In the genomic region with DNA sequence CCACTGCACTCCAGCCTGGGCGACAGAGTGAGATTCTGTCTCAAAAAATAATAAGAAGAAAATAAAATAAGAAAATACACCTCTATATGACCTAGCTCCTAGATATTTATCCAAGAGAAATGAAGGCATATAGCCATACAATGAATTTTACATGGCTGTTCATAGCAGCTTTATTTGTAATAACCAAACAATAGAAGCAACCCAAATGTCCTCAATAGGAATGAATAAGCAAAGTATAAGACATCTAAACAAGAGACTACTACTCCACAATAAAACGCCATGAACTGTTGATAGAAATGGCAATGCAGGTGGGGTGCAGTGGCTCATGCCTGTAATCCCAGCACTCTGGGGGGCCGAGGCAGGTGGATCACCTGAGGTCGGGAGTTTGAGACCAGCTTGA, we compare ENCODE assay signal across 40 cellular contexts. TPM values are rescaled to one million over a fixed set of nuclear protein-coding genes. Genes with fewer than 3 reads are reported as not detected.
"Had no signal": no experiment of that assay in that cellular context is flagged by ENCODE, and none has a peak within 500 bp of the region (broad histone marks: within the 10 kb centered on the region; RNA-seq: fewer than 3 reads in every experiment).

No MANE protein-coding gene starts in this region.

- H3K9me3 ChIP-seq: adrenal gland, ascending aorta, body of pancreas, breast epithelium had no signal

- H3K4me3 Mint-ChIP-seq: activated naive CD4-positive, alpha-beta T cell treated with anti-CD3 and anti-CD28 coated beads for 36 hours; activated naive CD4-positive, alpha-beta T cell treated with anti-CD3 and anti-CD28 coated beads, Interleukin-2, amount 10 ng/mL, durations not matched to agents 7 days and 5 days; activated naive CD4-positive, alpha-beta T cell treated with anti-CD3 and anti-CD28 coated beads, Interleukin-2, amount 50 U/mL, for 24 hours; activated naive CD8-positive, alpha-beta T cell; activated naive CD8-positive, alpha-beta T cell treated with anti-CD3 and anti-CD28 coated beads for 36 hours; activated naive CD8-positive, alpha-beta T cell treated with anti-CD3 and anti-CD28 coated beads, Interleukin-2, amount 10 ng/mL, durations not matched to agents 7 days and 5 days; activated naive CD8-positive, alpha-beta T cell treated with anti-CD3 and anti-CD28 coated beads, Interleukin-2, amount 50 U/mL, for 24 hours; activated T-cell treated with anti-CD3 and anti-CD28 coated beads, Interleukin-2, amount 50 U/mL, for 24 hours; activated T-cell treated with anti-CD3 and anti-CD28 coated beads, Interleukin-2, amount 50 U/mL, for 4 hours; activated T-cell treated with anti-CD3 and anti-CD28 coated beads, Interleukin-2, amount 50 U/mL, for 72 hours; activated T-helper 1 cell treated with anti-CD3 and anti-CD28 coated beads, Interleukin-12 subunit alpha, Interleukin-12 subunit beta, Interleukin-2, Interleukin-4 antibody, amounts not matched to agents 30 ng/mL and 10 ng/mL and 1 ng/mL, durations not matched to agents 14 hours and 24 hours and 36 hours; activated T-helper 17 cell treated with anti-CD3 and anti-CD28 coated beads, Interleukin-2, amount 50 U/mL, for 72 hours; brain; central memory CD8-positive, alpha-beta T cell had no signal

- H3K4me3 ChIP-seq: adrenal gland, ascending aorta, body of pancreas, breast epithelium, cardiac muscle cell had no signal

- H3K4me1 ChIP-seq: ascending aorta, body of pancreas, breast epithelium had no signal

- H3K27me3 ChIP-seq: adrenal gland, ascending aorta, body of pancreas, brain microvascular endothelial cell, breast epithelium, cardiac muscle cell had no signal

- DNase-seq: activated effector memory CD4-positive, alpha-beta T cell treated with anti-CD3 and anti-CD28 coated beads, Interleukin-2, amount 50 U/mL, for 16 hours; activated effector memory CD4-positive, alpha-beta T cell treated with Interleukin-2 at 50 U/mL for 16 hours; activated gamma-delta T cell; activated gamma-delta T cell treated with Interleukin-2 at 50 U/mL for 16 hours; activated naive CD4-positive, alpha-beta T cell; activated naive CD4-positive, alpha-beta T cell treated with anti-CD3 and anti-CD28 coated beads for 36 hours; activated naive CD4-positive, alpha-beta T cell treated with anti-CD3 and anti-CD28 coated beads, Interleukin-2, amount 10 ng/mL, durations not matched to agents 7 days and 5 days; activated naive CD4-positive, alpha-beta T cell treated with anti-CD3 and anti-CD28 coated beads, Interleukin-2, amount 50 U/mL, for 16 hours; activated naive CD4-positive, alpha-beta T cell treated with Interleukin-2 at 50 U/mL for 16 hours; activated naive CD8-positive, alpha-beta T cell treated with anti-CD3 and anti-CD28 coated beads for 36 hours; activated naive CD8-positive, alpha-beta T cell treated with anti-CD3 and anti-CD28 coated beads, Interleukin-2, amount 10 ng/mL, durations not matched to agents 7 days and 5 days; activated naive CD8-positive, alpha-beta T cell treated with anti-CD3 and anti-CD28 coated beads, Interleukin-2, amount 50 U/mL, for 24 hours; activated T-cell treated with anti-CD3 and anti-CD28 coated beads for 4 hours; activated T-cell treated with anti-CD3 and anti-CD28 coated beads, Interleukin-2, amount 50 U/mL, for 1 hour; activated T-cell treated with anti-CD3 and anti-CD28 coated beads, Interleukin-2, amount 50 U/mL, for 24 hours; activated T-cell treated with anti-CD3 and anti-CD28 coated beads, Interleukin-2, amount 50 U/mL, for 4 hours; activated T-cell treated with anti-CD3 and anti-CD28 coated beads, Interleukin-2, amount 50 U/mL, for 48 hours; activated T-cell treated with anti-CD3 and anti-CD28 coated beads, Interleukin-2, amount 50 U/mL, for 72 hours; amniotic stem cell; amygdala; anterior cingulate cortex; aorta; body of pancreas; brain microvascular endothelial cell; caudate nucleus; central memory CD4-positive, alpha-beta T cell; cerebellar nuclear complex had no signal

- H3K36me3 Mint-ChIP-seq: activated naive CD4-positive, alpha-beta T cell treated with anti-CD3 and anti-CD28 coated beads, Interleukin-2, amount 10 ng/mL, durations not matched to agents 7 days and 5 days; activated naive CD4-positive, alpha-beta T cell treated with anti-CD3 and anti-CD28 coated beads, Interleukin-2, amount 50 U/mL, for 24 hours; activated naive CD4-positive, alpha-beta T cell treated with anti-CD3 and anti-CD28 coated beads, Interleukin-2, amount 50 U/mL, for 72 hours; activated naive CD8-positive, alpha-beta T cell; activated naive CD8-positive, alpha-beta T cell treated with anti-CD3 and anti-CD28 coated beads for 36 hours; activated naive CD8-positive, alpha-beta T cell treated with anti-CD3 and anti-CD28 coated beads, Interleukin-2, amount 10 ng/mL, durations not matched to agents 7 days and 5 days; brain had no signal

- H3K27ac ChIP-seq: adrenal gland, ascending aorta, body of pancreas, brain microvascular endothelial cell, breast epithelium, cardiac muscle cell had no signal

- H3K9me3 Mint-ChIP-seq: activated naive CD4-positive, alpha-beta T cell treated with anti-CD3 and anti-CD28 coated beads for 36 hours; activated naive CD4-positive, alpha-beta T cell treated with anti-CD3 and anti-CD28 coated beads, Interleukin-2, amount 10 ng/mL, durations not matched to agents 7 days and 5 days; activated naive CD4-positive, alpha-beta T cell treated with anti-CD3 and anti-CD28 coated beads, Interleukin-2, amount 50 U/mL, for 24 hours; activated naive CD4-positive, alpha-beta T cell treated with anti-CD3 and anti-CD28 coated beads, Interleukin-2, amount 50 U/mL, for 72 hours; activated naive CD8-positive, alpha-beta T cell treated with anti-CD3 and anti-CD28 coated beads, Interleukin-2, amount 10 ng/mL, durations not matched to agents 7 days and 5 days; activated naive CD8-positive, alpha-beta T cell treated with anti-CD3 and anti-CD28 coated beads, Interleukin-2, amount 50 U/mL, for 24 hours; activated T-cell treated with anti-CD3 and anti-CD28 coated beads, Interleukin-2, amount 50 U/mL, for 24 hours; activated T-cell treated with anti-CD3 and anti-CD28 coated beads, Interleukin-2, amount 50 U/mL, for 4 hours; activated T-cell treated with anti-CD3 and anti-CD28 coated beads, Interleukin-2, amount 50 U/mL, for 72 hours; activated T-helper 1 cell treated with anti-CD3 and anti-CD28 coated beads, Interleukin-12 subunit alpha, Interleukin-12 subunit beta, Interleukin-2, Interleukin-4 antibody, amounts not matched to agents 30 ng/mL and 10 ng/mL and 1 ng/mL, durations not matched to agents 14 hours and 24 hours and 36 hours; activated T-helper 17 cell treated with anti-CD3 and anti-CD28 coated beads, Interleukin-2, amount 50 U/mL, for 72 hours; activated T-helper 2 cell treated with anti-CD3 and anti-CD28 coated beads, Interferon-gamma antibody, Interleukin-2, Interleukin-4, amounts not matched to agents 10 μg/mL and 5 μg/mL and 100 μg/mL, durations not matched to agents 14 hours and 24 hours and 36 hours; central memory CD8-positive, alpha-beta T cell had no signal

- H3K27ac Mint-ChIP-seq: activated naive CD4-positive, alpha-beta T cell treated with anti-CD3 and anti-CD28 coated beads for 36 hours; activated naive CD4-positive, alpha-beta T cell treated with anti-CD3 and anti-CD28 coated beads, Interleukin-2, amount 10 ng/mL, durations not matched to agents 7 days and 5 days; activated naive CD4-positive, alpha-beta T cell treated with anti-CD3 and anti-CD28 coated beads, Interleukin-2, amount 50 U/mL, for 24 hours; activated naive CD4-positive, alpha-beta T cell treated with anti-CD3 and anti-CD28 coated beads, Interleukin-2, amount 50 U/mL, for 72 hours; activated naive CD8-positive, alpha-beta T cell; activated naive CD8-positive, alpha-beta T cell treated with anti-CD3 and anti-CD28 coated beads for 36 hours; activated naive CD8-positive, alpha-beta T cell treated with anti-CD3 and anti-CD28 coated beads, Interleukin-2, amount 10 ng/mL, durations not matched to agents 7 days and 5 days; activated naive CD8-positive, alpha-beta T cell treated with anti-CD3 and anti-CD28 coated beads, Interleukin-2, amount 50 U/mL, for 24 hours; activated T-cell treated with anti-CD3 and anti-CD28 coated beads, Interleukin-2, amount 50 U/mL, for 24 hours; activated T-cell treated with anti-CD3 and anti-CD28 coated beads, Interleukin-2, amount 50 U/mL, for 72 hours; activated T-helper 1 cell treated with anti-CD3 and anti-CD28 coated beads, Interleukin-12 subunit alpha, Interleukin-12 subunit beta, Interleukin-2, Interleukin-4 antibody, amounts not matched to agents 30 ng/mL and 10 ng/mL and 1 ng/mL, durations not matched to agents 14 hours and 24 hours and 36 hours; activated T-helper 17 cell treated with anti-CD3 and anti-CD28 coated beads, Interleukin-2, amount 50 U/mL, for 72 hours; activated T-helper 2 cell treated with anti-CD3 and anti-CD28 coated beads, Interferon-gamma antibody, Interleukin-2, Interleukin-4, amounts not matched to agents 10 μg/mL and 5 μg/mL and 100 μg/mL, durations not matched to agents 14 hours and 24 hours and 36 hours; brain had no signal

- H3K4me1 Mint-ChIP-seq: activated naive CD4-positive, alpha-beta T cell treated with anti-CD3 and anti-CD28 coated beads, Interleukin-2, amount 10 ng/mL, durations not matched to agents 7 days and 5 days; activated naive CD4-positive, alpha-beta T cell treated with anti-CD3 and anti-CD28 coated beads, Interleukin-2, amount 50 U/mL, for 24 hours; activated naive CD8-positive, alpha-beta T cell treated with anti-CD3 and anti-CD28 coated beads, Interleukin-2, amount 10 ng/mL, durations not matched to agents 7 days and 5 days; activated naive CD8-positive, alpha-beta T cell treated with anti-CD3 and anti-CD28 coated beads, Interleukin-2, amount 50 U/mL, for 24 hours; activated T-helper 17 cell treated with anti-CD3 and anti-CD28 coated beads, Interleukin-2, amount 50 U/mL, for 72 hours; central memory CD8-positive, alpha-beta T cell had no signal

- H3K36me3 ChIP-seq: adrenal gland, ascending aorta, brain microvascular endothelial cell, breast epithelium, cardiac muscle cell had no signal

RNA-seq across cellular contexts. Expression of a gene that starts 31.2 kb away (rescaled TPM):
- total RNA-seq: activated naive CD4-positive, alpha-beta T cell treated with anti-CD3 and anti-CD28 coated beads, Interleukin-2, amount 50 U/mL, for 72 hours; activated naive CD8-positive, alpha-beta T cell treated with anti-CD3 and anti-CD28 coated beads, Interleukin-2, amount 10 ng/mL, durations not matched to agents 7 days and 5 days; activated T-helper 1 cell treated with anti-CD3 and anti-CD28 coated beads, Interleukin-12 subunit alpha, Interleukin-12 subunit beta, Interleukin-2, Interleukin-4 antibody, amounts not matched to agents 30 ng/mL and 10 ng/mL and 1 ng/mL, durations not matched to agents 14 hours and 24 hours and 36 hours; activated T-helper 17 cell treated with anti-CD3 and anti-CD28 coated beads, Interleukin-2, amount 50 U/mL, for 72 hours; activated T-helper 2 cell treated with anti-CD3 and anti-CD28 coated beads, Interferon-gamma antibody, Interleukin-2, Interleukin-4, amounts not matched to agents 10 μg/mL and 5 μg/mL and 100 μg/mL, durations not matched to agents 14 hours and 24 hours and 36 hours; ascending aorta; body of pancreas; bronchial epithelial cell had no signal
